ENCODE assay signal across 25 cellular contexts in genomic region chr11:127902405-127902804, GRCh38.
DNase-seq lines count a peak whose midpoint lies in the region; ATAC-seq and TF ChIP-seq lines count a peak whose summit lies in the region.
"Had no signal": no experiment of that assay in that cellular context is flagged by ENCODE, and none has a peak within 500 bp of the region (broad histone marks: within the 10 kb centered on the region; RNA-seq: fewer than 3 reads in every experiment).

No MANE protein-coding gene starts in this region.

- H3K27ac ChIP-seq in hepatocyte (peak overlapping the region; percentile 28), neural progenitor cell (no peak overlapping the region), smooth muscle cell (ENCODE audit: low read depth) (no peak overlapping the region), dorsolateral prefrontal cortex (no peak overlapping the region)
- H3K27ac ChIP-seq: A549, C4-2B had no signal

- H3K27me3 Mint-ChIP-seq in neural progenitor cell (ENCODE audit: insufficient read depth, low read depth), result no peaks in the 10 kb centered on the region

- H3F3A ChIP-seq in neural progenitor cell (ENCODE audit: low read depth) (no peaks in the 10 kb centered on the region), smooth muscle cell (ENCODE audit: low read depth) (no peaks in the 10 kb centered on the region)

- H3K9me2 ChIP-seq in hepatocyte (replicated peaks; ENCODE audit: insufficient read depth), result no peaks in the 10 kb centered on the region

- H3K4me3 Mint-ChIP-seq in neural progenitor cell, result no peak overlapping the region
- H3K4me3 Mint-ChIP-seq: CD8-positive, alpha-beta T cell had no signal

- intact Hi-C loops in dorsolateral prefrontal cortex (cut with DNase I), result no loop called here

- H3K9me3 Mint-ChIP-seq in neural progenitor cell, result peaks cover 23% of the 10 kb centered on the region
- H3K9me3 Mint-ChIP-seq: CD8-positive, alpha-beta T cell had no signal

- H3K9me3 ChIP-seq in hepatocyte (ENCODE audit: low read depth) (no peaks in the 10 kb centered on the region), neural progenitor cell (ENCODE audit: low read depth) (no peaks in the 10 kb centered on the region), smooth muscle cell (replicated peaks; ENCODE audit: low read depth) (no peaks in the 10 kb centered on the region)
- H3K9me3 ChIP-seq: A549 had no signal

- DNase-seq in NCI-H82 (lab: John Stamatoyannopoulos, UW), result peak; percentile 71
- DNase-seq in hepatocyte (ENCODE audit: low spot score), result no peak
- peak; percentile 2 for DNase-seq in neural progenitor cell (ENCODE audit: low spot score)
- DNase-seq in NCI-H1417 treated with DMSO at 0.1 percent for 48 hours (lab: John Stamatoyannopoulos, UW), result no peak
- DNase-seq in smooth muscle cell (lab: John Stamatoyannopoulos, UW; ENCODE audit: unreplicated experiment), result no peak
- no peak for DNase-seq in dorsolateral prefrontal cortex
- DNase-seq: CD8-positive, alpha-beta T cell; DMS 273 treated with DMSO at 0.1 percent for 48 hours; DMS79; GF-D8; Karpas-422; NCI-H1092; NCI-H1436; NCI-H187; NCI-H2081 treated with DMSO at 0.1 percent for 48 hours; NCI-H524; NCI-H748 treated with DMSO at 0.1 percent for 48 hours; NK-92 treated with Interleukin-12 subunit alpha and Interleukin-12 subunit beta, amount 100 ng/mL, for 24 hours; Right ventricle myocardium superior had no signal

- H2AFZ ChIP-seq in hepatocyte (no peak overlapping the region), neural progenitor cell (replicated peaks) (peak overlapping the region; percentile 1), smooth muscle cell (ENCODE audit: low read depth) (no peak overlapping the region)

- H3K27me3 ChIP-seq in hepatocyte, result no peaks in the 10 kb centered on the region
- no peaks in the 10 kb centered on the region for H3K27me3 ChIP-seq in neural progenitor cell
- H3K27me3 ChIP-seq in smooth muscle cell (ENCODE audit: low read depth), result no peaks in the 10 kb centered on the region
- no peaks in the 10 kb centered on the region for H3K27me3 ChIP-seq in dorsolateral prefrontal cortex

- H3K4me1 Mint-ChIP-seq in neural progenitor cell, result peaks cover 22% of the 10 kb centered on the region

- H3K4me1 ChIP-seq in hepatocyte (ENCODE audit: insufficient read depth) (no peaks in the 10 kb centered on the region), neural progenitor cell (no peaks in the 10 kb centered on the region), smooth muscle cell (ENCODE audit: low read depth) (no peaks in the 10 kb centered on the region)
- H3K4me1 ChIP-seq: A549 had no signal

- peak overlapping the region; percentile 52 for H3K27ac Mint-ChIP-seq in neural progenitor cell
- H3K27ac Mint-ChIP-seq: CD8-positive, alpha-beta T cell had no signal

- ATAC-seq in SK-N-SH treated with all-trans-retinoic acid at 6 μM for 48 hours, result peak; percentile 40; the same call in 1 of the 3 replicates
- no peak for ATAC-seq in GM19452 (IDR thresholded peaks at IDR 0.05; ENCODE audit: unreplicated experiment)
- ATAC-seq: A549; CD8-positive, alpha-beta T cell; HepG2; PC-3 had no signal

- H3K9ac ChIP-seq in neural progenitor cell (no peak overlapping the region), smooth muscle cell (ENCODE audit: low read depth) (no peak overlapping the region)

- no peak overlapping the region for H3K4me3 ChIP-seq in hepatocyte
- H3K4me3 ChIP-seq in neural progenitor cell, result no peak overlapping the region
- H3K4me3 ChIP-seq in smooth muscle cell, result no peak overlapping the region
- H3K4me3 ChIP-seq in dorsolateral prefrontal cortex, result no peak overlapping the region
- H3K4me3 ChIP-seq: A549 had no signal

- no peak for TF ChIP-seq CTCF in hepatocyte (IDR thresholded peaks at IDR 0.05; ENCODE audit: poor library complexity)
- no peak for TF ChIP-seq CTCF in neural progenitor cell (IDR thresholded peaks at IDR 0.05)
- TF ChIP-seq CTCF in smooth muscle cell (IDR thresholded peaks at IDR 0.05; ENCODE audit: borderline replicate concordance, insufficient read depth, poor library complexity, severe bottlenecking), result no peak
- TF ChIP-seq CTCF in dorsolateral prefrontal cortex (IDR thresholded peaks at IDR 0.05 in 54 of 56, conservative IDR thresholded peaks at IDR 0.05 in 2 of 56; ENCODE audit: low read depth in 1 of 56, partially characterized antibody in 56 of 56), result no peak

- H3K36me3 Mint-ChIP-seq in neural progenitor cell, result peaks cover 4% of the 10 kb centered on the region
- H3K36me3 Mint-ChIP-seq: CD8-positive, alpha-beta T cell had no signal

- H3K79me2 ChIP-seq in hepatocyte (no peaks in the 10 kb centered on the region), neural progenitor cell (ENCODE audit: low read depth) (no peaks in the 10 kb centered on the region), smooth muscle cell (ENCODE audit: low read depth) (no peaks in the 10 kb centered on the region)

- H4K20me1 ChIP-seq in hepatocyte (ENCODE audit: insufficient read depth, poor library complexity, severe bottlenecking) (no peaks in the 10 kb centered on the region), neural progenitor cell (ENCODE audit: low read depth) (no peaks in the 10 kb centered on the region), smooth muscle cell (ENCODE audit: low read depth) (no peaks in the 10 kb centered on the region)

- H3K36me3 ChIP-seq in hepatocyte (replicated peaks; ENCODE audit: insufficient read depth, low read depth), result no peaks in the 10 kb centered on the region
- H3K36me3 ChIP-seq in neural progenitor cell, result no peaks in the 10 kb centered on the region
- H3K36me3 ChIP-seq in smooth muscle cell (ENCODE audit: low read depth), result no peaks in the 10 kb centered on the region

- H3K4me2 ChIP-seq in hepatocyte (no peak overlapping the region), neural progenitor cell (no peak overlapping the region), smooth muscle cell (no peak overlapping the region)
- H3K4me2 ChIP-seq: A549 had no signal

TF ChIP-seq in SK-N-SH treated with all-trans-retinoic acid at 6 μM for 48 hours, 23 proteins besides CTCF, POLR2A, EP300 and RAD21:
- TF ChIP-seq TSHZ2 (CRISPR knock-in tag; IDR thresholded peaks at IDR 0.05) (peak; percentile 74; the same call in 1 of the 2 replicates), TCF4 (CRISPR knock-in tag; IDR thresholded peaks at IDR 0.05; ENCODE audit: borderline replicate concordance) (peak; percentile 83), ZNF565 (CRISPR knock-in tag; conservative IDR thresholded peaks at IDR 0.05; ENCODE audit: low read depth) (no peak)
TF ChIP-seq in SK-N-SH treated with all-trans-retinoic acid at 6 μM for 48 hours: peak in this region for 2.

Comparison
In these comparisons a context has a peak if more than half of its experiments do, and no peak if none do; other contexts are left out.
1. DNase-seq: peak in NCI-H82 (single experiment) and neural progenitor cell (single experiment); none in hepatocyte (single experiment), NCI-H1417 treated with DMSO at 0.1 percent for 48 hours (single experiment), smooth muscle cell (single experiment) and dorsolateral prefrontal cortex (0 of 10).